17 cellular contexts compared by ENCODE assay signal in the genomic region with DNA sequence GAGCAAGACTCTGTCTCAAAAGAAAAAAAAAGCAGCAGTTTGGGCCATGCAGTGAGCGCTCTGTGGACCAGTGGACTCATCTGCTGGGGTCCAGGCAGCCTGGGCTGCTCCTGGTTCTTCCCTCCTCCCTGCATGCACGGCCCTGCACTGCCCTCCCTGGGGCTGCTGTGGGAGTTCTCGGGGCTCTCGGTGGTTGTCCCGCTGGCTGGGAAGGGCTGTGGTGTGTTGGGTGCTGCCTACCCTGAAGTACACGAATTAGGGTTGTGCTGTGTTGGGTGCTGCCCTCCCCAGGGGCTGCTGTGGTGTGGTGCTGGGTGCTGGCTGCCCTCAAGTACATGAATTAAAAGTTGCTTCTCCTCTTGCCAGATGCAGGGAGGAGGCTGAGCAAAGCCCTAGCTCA. TPM values are rescaled to one million over a fixed set of nuclear protein-coding genes. Genes with fewer than 3 reads are reported as not detected.
DNase-seq lines count a peak whose midpoint lies in the region; ATAC-seq, FAIRE-seq and TF ChIP-seq lines count a peak whose summit lies in the region.
"Had no signal": no experiment of that assay in that cellular context is flagged by ENCODE, and none has a peak within 500 bp of the region (broad histone marks: within the 10 kb centered on the region; RNA-seq: fewer than 3 reads in every experiment).

No MANE protein-coding gene starts in this region.

- H3K27me3 ChIP-seq in BLaER1 treated with 17β-estradiol and CSF1 and Interleukin-3, amounts not matched to agents 10 nM and 100 nM: peaks cover 12 to 41% (median 24%) of the 10 kb centered on the region in 11 experiments; a peak in 20 of 22 replicates
- H3K27me3 ChIP-seq in K562 (ENCODE audit: control insufficient read depth in 2 of 2, insufficient read depth in 2 of 2, low read length in 2 of 2) (peaks cover 67 to 76% of the 10 kb centered on the region in 2 experiments), spleen (replicated peaks in 1 of 7) (peaks cover 0 to 74% (median 41%) of the 10 kb centered on the region in 7 donors), A673 (replicated peaks; ENCODE audit: insufficient read depth, low read depth, low read length, poor library complexity) (peaks cover 89% of the 10 kb centered on the region)
- H3K27me3 ChIP-seq: SJCRH30 had no signal

- no peaks in the 10 kb centered on the region for H3K9me3 ChIP-seq in BLaER1 treated with 17β-estradiol and CSF1 and Interleukin-3, amounts not matched to agents 10 nM and 100 nM (replicated peaks in 1 of 11)
- H3K9me3 ChIP-seq in K562 (replicated peaks; ENCODE audit: control insufficient read depth, insufficient read depth, low read depth, low read length): no peaks in the 10 kb centered on the region
- H3K9me3 ChIP-seq in spleen: no peaks in the 10 kb centered on the region
- no peaks in the 10 kb centered on the region for H3K9me3 ChIP-seq in A673 (ENCODE audit: low read depth, low read length, poor library complexity, severe bottlenecking)
- H3K9me3 ChIP-seq: SJCRH30 had no signal

- DNase-seq in NB4 (ENCODE audit: low read depth) (peak; percentile 33), K562 (ENCODE audit: extremely low read depth in 1 of 4, low spot score in 3 of 4) (no peak), spleen (peak; percentile 69), AG08396 (ENCODE audit: low spot score) (no peak), A673 (ENCODE audit: low spot score) (no peak)
- DNase-seq: ACHN, DMS 273 treated with DMSO at 0.1 percent for 48 hours, EL, MM.1S, NCI-H1105 treated with DMSO at 0.1 percent for 48 hours, NCI-H187 treated with DMSO at 0.1 percent for 48 hours, NCI-H2171 treated with DMSO at 0.1 percent for 48 hours, NCI-H510A, NCI-H82, SJCRH30 had no signal

- peaks cover 0 to 2% (median 0%) of the 10 kb centered on the region in 11 experiments; a peak in 3 of 22 replicates for H4K20me1 ChIP-seq in BLaER1 treated with 17β-estradiol and CSF1 and Interleukin-3, amounts not matched to agents 10 nM and 100 nM
- H4K20me1 ChIP-seq in K562 (replicated peaks; ENCODE audit: control insufficient read depth, insufficient read depth, low read length): peaks cover 4% of the 10 kb centered on the region; the same call in 1 of the 2 replicates

- in situ Hi-C loops in K562 (cut with MboI): no loop called here

- ATAC-seq in K562 (peak; percentile 43), HG02981 (IDR thresholded peaks at IDR 0.05; ENCODE audit: unreplicated experiment) (no peak)

- POLR2A ChIA-PET in K562 (lab: Yijun Ruan, JAX) (interaction anchor here (0.8 to 1.4 kb wide), 2 partner anchors 9 to 32 kb away, joined by 3 to 4 read pairs; no protein-coding TSS in a partner anchor), A673 (lab: Charles Lee; ENCODE audit: low non-redundant PET) (no interaction called here)

- no peak overlapping the region for H2AFZ ChIP-seq in K562 (ENCODE audit: low read depth, low read length)

- WGBS in K562 (ENCODE audit: insufficient coverage, low coverage, missing lambda C conversion rate): 3% methylated on average over 6 of the region's 6 CpGs
- WGBS in spleen, 5 donors: 39 to 58% (median 50%) methylated on average over 5 to 6 of the region's 6 CpGs

- no peaks in the 10 kb centered on the region for H3K36me3 ChIP-seq in BLaER1 treated with 17β-estradiol and CSF1 and Interleukin-3, amounts not matched to agents 10 nM and 100 nM
- H3K36me3 ChIP-seq in K562 (ENCODE audit: control insufficient read depth, insufficient read depth, low read length) (no peaks in the 10 kb centered on the region), spleen (no peaks in the 10 kb centered on the region), A673 (ENCODE audit: insufficient read depth, low read length, poor library complexity, severe bottlenecking) (no peaks in the 10 kb centered on the region)
- H3K36me3 ChIP-seq: SJCRH30 had no signal

- H3K9ac ChIP-seq in BLaER1 treated with 17β-estradiol and CSF1 and Interleukin-3, amounts not matched to agents 10 nM and 100 nM: no peak overlapping the region
- no peak overlapping the region for H3K9ac ChIP-seq in K562 (ENCODE audit: insufficient read depth in 1 of 2, low read depth in 2 of 2, low read length in 2 of 2)

- CTCF ChIA-PET in K562 (lab: Yijun Ruan, JAX; ENCODE audit: low intra/inter-chr PET ratio): no interaction called here
- CTCF ChIA-PET in A673 (lab: Charles Lee): no interaction called here

- no peak overlapping the region for H3K27ac ChIP-seq in BLaER1 treated with 17β-estradiol and CSF1 and Interleukin-3, amounts not matched to agents 10 nM and 100 nM
- H3K27ac ChIP-seq in K562 (ENCODE audit: extremely low read depth, low read depth, low read length): no peak overlapping the region
- no peak overlapping the region for H3K27ac ChIP-seq in spleen
- no peak overlapping the region for H3K27ac ChIP-seq in A673 (ENCODE audit: low read depth, low read length, poor library complexity, severe bottlenecking)
- H3K27ac ChIP-seq: SJCRH30 had no signal

- TF ChIP-seq POLR2A in NB4 (IDR thresholded peaks at IDR 0.05; ENCODE audit: extremely low read depth, insufficient read length): no peak
- TF ChIP-seq POLR2A in K562 (conservative IDR thresholded peaks at IDR 0.05): no peak
- TF ChIP-seq POLR2A in spleen (IDR thresholded peaks at IDR 0.05): no peak

- TF ChIP-seq RAD21 in K562 (CRISPR knock-in tag; conservative IDR thresholded peaks at IDR 0.05 in 1 of 2, IDR thresholded peaks at IDR 0.05 in 1 of 2): no peak

- TF ChIP-seq CTCF in NB4 (IDR thresholded peaks at IDR 0.05; ENCODE audit: low read depth, low read length) (peak; percentile 7), K562 (IDR thresholded peaks at IDR 0.05 in 2 of 3, conservative IDR thresholded peaks at IDR 0.05 in 1 of 3; ENCODE audit: insufficient read depth in 2 of 3, low read depth in 1 of 3, low read length in 3 of 3) (no peak), spleen (IDR thresholded peaks at IDR 0.05 in 8 of 11, conservative IDR thresholded peaks at IDR 0.05 in 3 of 11) (no peak), A673 (conservative IDR thresholded peaks at IDR 0.05; ENCODE audit: low read depth, low read length) (no peak)

- no peaks in the 10 kb centered on the region for H3K79me2 ChIP-seq in K562 (ENCODE audit: control insufficient read depth, insufficient read depth, low read length)

- H3K9me1 ChIP-seq in K562 (ENCODE audit: control insufficient read depth, insufficient read depth, low read length): no peaks in the 10 kb centered on the region

- FAIRE-seq in K562 (lab: Jason Lieb, UNC): no peak

- intact Hi-C loops in K562 (cut with micrococcal nuclease): no loop called here
- intact Hi-C loops in spleen (cut with DNase I; ENCODE audit: low total_unique reads): no loop called here
- intact Hi-C loops in A673 (cut with micrococcal nuclease; ENCODE audit: unreplicated experiment): no loop called here

- H3K4me3 ChIP-seq in BLaER1 treated with 17β-estradiol and CSF1 and Interleukin-3, amounts not matched to agents 10 nM and 100 nM: no peak overlapping the region
- H3K4me3 ChIP-seq in NB4 (ENCODE audit: low read depth, low read length): no peak overlapping the region
- no peak overlapping the region for H3K4me3 ChIP-seq in K562
- H3K4me3 ChIP-seq in spleen: no peak overlapping the region
- H3K4me3 ChIP-seq in A673 (ENCODE audit: low read depth, low read length, poor library complexity, severe bottlenecking): no peak overlapping the region
- H3K4me3 ChIP-seq: SJCRH30 had no signal

- BruUV-seq in K562 (replicated peaks; lab: Mats Ljungman, UMichigan) (no TSS peak), A673 (replicated peaks; lab: Mats Ljungman, UMichigan) (no TSS peak)

- peak overlapping the region in 8 of 11 experiments; percentile 9 to 75 (median 66); a peak in 12 of 22 replicates for H3K4me2 ChIP-seq in BLaER1 treated with 17β-estradiol and CSF1 and Interleukin-3, amounts not matched to agents 10 nM and 100 nM
- H3K4me2 ChIP-seq in K562 (ENCODE audit: insufficient read depth, low read length): no peak overlapping the region

- TF ChIP-seq EP300 in K562 (IDR thresholded peaks at IDR 0.05; ENCODE audit: low read length): no peak

- H3K4me1 ChIP-seq in BLaER1 treated with 17β-estradiol and CSF1 and Interleukin-3, amounts not matched to agents 10 nM and 100 nM: peaks cover 0 to 56% (median 41%) of the 10 kb centered on the region in 10 experiments; a peak in 14 of 20 replicates
- H3K4me1 ChIP-seq in K562 (replicated peaks in 1 of 2; ENCODE audit: control insufficient read depth in 2 of 2, insufficient read depth in 2 of 2, low read length in 2 of 2) (peaks cover 0 to 8% of the 10 kb centered on the region in 2 experiments; a peak in 2 of 5 replicates), spleen (peaks cover 0 to 18% (median 0%) of the 10 kb centered on the region in 6 donors), A673 (ENCODE audit: insufficient read depth, low read length, poor library complexity, severe bottlenecking) (no peaks in the 10 kb centered on the region)
- H3K4me1 ChIP-seq: SJCRH30 had no signal

TF ChIP-seq in K562, 482 proteins besides CTCF, POLR2A, EP300 and RAD21 (continues in another document):
- TF ChIP-seq IRF2 (CRISPR knock-in tag; IDR thresholded peaks at IDR 0.05) (no peak), POLR3A (IDR thresholded peaks at IDR 0.05; ENCODE audit: borderline replicate concordance, extremely low read depth, insufficient read depth, insufficient read length) (no peak), PPARD (CRISPR knock-in tag; IDR thresholded peaks at IDR 0.05) (no peak), CHD1 (IDR thresholded peaks at IDR 0.05; ENCODE audit: low read length) (no peak), ZNF140 (CRISPR knock-in tag; IDR thresholded peaks at IDR 0.05) (no peak), MECOM (CRISPR knock-in tag; IDR thresholded peaks at IDR 0.05) (no peak)

RNA-seq across cellular contexts. Expression of a gene that starts 18.3 kb away (rescaled TPM):
- 215 and 519 TPM in 2 replicates for total RNA-seq in K562 (2011; cell fraction: chromatin; rRNA removed; ENCODE audit: low replicate concordance)
- total RNA-seq in K562 (2011; cell fraction: nucleolus; rRNA removed): 574 and 584 TPM in 2 replicates
- total RNA-seq in K562 (2011; cell fraction: nucleoplasm; rRNA removed): 409 and 456 TPM in 2 replicates
- total RNA-seq in K562 (2014; rRNA removed) (217 and 249 TPM in 2 replicates), K562 (2014; rRNA removed; fragmentation: Illumina TruSeq; extraction: Trizol) (132 and 136 TPM in 2 replicates), K562 (2015; rRNA removed; fragmentation: Illumina TruSeq; extraction: Trizol) (177 and 179 TPM in 2 replicates), K562 (2021) (145 and 152 TPM in 2 replicates), spleen (100 to 1,000 TPM in 3 of 7 donors, 10 to 100 TPM in 4; 87.2 to 118 (median 99.9) TPM), A673 (2021) (128 and 146 TPM in 2 replicates)
- polyA plus RNA-seq in K562 (2011; rRNA removed) (130 and 184 TPM in 2 replicates), K562 (2014; fragmentation: Illumina TruSeq; extraction: Trizol) (198 and 213 TPM in 2 replicates), K562 (2014; fragmentation: Nextera tagmentation; extraction: Ambion mirVana) (10 to 100 TPM in 1 of 2 experiments, 1 to 10 TPM in 1; 3.5 to 14.1 TPM), K562 (2014; rRNA removed) (180 and 181 TPM in 2 replicates), spleen (10 to 100 TPM; 39.7 to 55.6 (median 45.1) TPM)
- polyA plus RNA-seq in K562 (2011; cell fraction: cytosol; rRNA removed): 150 and 221 TPM in 2 replicates
- 196 and 245 TPM in 2 replicates for polyA plus RNA-seq in K562 (2011; cell fraction: nucleus; rRNA removed)
- 110 and 155 TPM in 2 replicates for polyA plus RNA-seq in K562 (2012)
- polyA minus RNA-seq in K562 (2011; rRNA and poly(A)+ RNA removed): 112 and 228 TPM in 2 replicates
- 74.7 and 93.6 TPM in 2 replicates for polyA minus RNA-seq in K562 (2011; cell fraction: cytosol; rRNA and poly(A)+ RNA removed)
- polyA minus RNA-seq in K562 (2011; cell fraction: nucleus; rRNA and poly(A)+ RNA removed): 73.0 and 82.1 TPM in 2 replicates

Comparison
In these comparisons a context has a peak if more than half of its experiments do, and no peak if none do; other contexts are left out.
1. DNase-seq: peak in NB4 (single experiment) and spleen (single experiment); none in K562 (0 of 4), AG08396 (single experiment) and A673 (single experiment).